In the genomic region with DNA sequence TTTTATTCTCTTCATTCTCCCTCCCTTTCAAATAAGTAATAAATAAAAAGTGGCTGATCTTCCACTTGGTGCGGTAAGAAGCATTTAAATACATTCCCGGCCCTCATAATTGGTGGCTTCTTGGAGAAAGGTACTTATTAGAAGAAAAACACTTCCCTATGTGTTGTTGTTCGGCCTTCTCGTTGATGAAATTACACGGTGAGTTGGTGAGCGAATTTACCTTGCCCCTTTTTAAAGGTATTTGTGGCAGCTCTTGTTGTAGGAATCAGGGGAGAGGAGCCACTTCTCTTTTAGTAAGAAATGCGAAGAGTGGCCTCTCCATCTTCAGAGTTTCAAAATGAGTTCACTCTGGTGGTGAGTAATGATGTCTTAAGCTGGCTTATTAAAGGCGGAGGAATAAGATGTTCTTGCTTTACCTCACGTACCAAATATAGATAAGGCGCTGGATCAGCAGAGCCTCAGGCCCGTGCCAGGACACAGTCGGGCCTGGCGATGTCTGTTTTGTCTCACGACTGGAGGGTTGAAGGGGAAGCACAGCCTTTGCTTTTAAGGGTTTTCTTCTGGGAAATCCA, we compare ENCODE assay signal across 8 cellular contexts.
DNase-seq lines count a peak whose midpoint lies in the region; ATAC-seq and TF ChIP-seq lines count a peak whose summit lies in the region.

No MANE protein-coding gene starts in this region.

- H3K9me3 ChIP-seq in SU-DHL-6 (ENCODE audit: insufficient read depth, low read length) (no peaks in the 10 kb centered on the region), right atrium auricular region (no peaks in the 10 kb centered on the region)

- H3K27me3 ChIP-seq in SU-DHL-6 (ENCODE audit: low read length) (no peaks in the 10 kb centered on the region), right atrium auricular region (no peaks in the 10 kb centered on the region)

- CTCF ChIA-PET in AG04449 (lab: Yijun Ruan, JAX): interaction anchor here (1.2 kb wide), 1 partner anchor 14 kb away, joined by 3 read pairs; no protein-coding TSS in a partner anchor

- H3K36me3 ChIP-seq in SU-DHL-6 (ENCODE audit: low read length) (no peaks in the 10 kb centered on the region), right atrium auricular region (no peaks in the 10 kb centered on the region)

- peak overlapping the region; percentile 13 for H3K9ac ChIP-seq in SU-DHL-6 (ENCODE audit: low read length)

- H3K4me1 ChIP-seq in right atrium auricular region: peaks cover 0 to 52% of the 10 kb centered on the region in 2 donors

- peaks cover 100% of the 10 kb centered on the region for H3K79me2 ChIP-seq in SU-DHL-6 (ENCODE audit: insufficient read depth, low read length)

- peak overlapping the region; percentile 84 for H3K27ac ChIP-seq in SU-DHL-6 (ENCODE audit: low read depth, low read length)
- H3K27ac ChIP-seq in right atrium auricular region: peak overlapping the region; percentile 75 to 95

- DNase-seq in AG04449 (ENCODE audit: low read depth, low spot score): peak; percentile 73
- DNase-seq in right atrium auricular region (ENCODE audit: low spot score): no peak
- DNase-seq in DMS53 treated with DMSO at 0.1 percent for 48 hours (lab: John Stamatoyannopoulos, UW; ENCODE audit: unreplicated experiment): no peak
- no peak for DNase-seq in RKO (ENCODE audit: low spot score)
- no peak for DNase-seq in NCI-H2196 treated with DMSO at 0.1 percent for 48 hours (lab: John Stamatoyannopoulos, UW; ENCODE audit: unreplicated experiment)

- no peaks in the 10 kb centered on the region for H3K9me2 ChIP-seq in SU-DHL-6 (replicated peaks; ENCODE audit: insufficient read depth, low read length)

- no peak overlapping the region for H3K4me3 ChIP-seq in AG04449 (ENCODE audit: low read depth, low read length)
- peak overlapping the region; percentile 1 for H3K4me3 ChIP-seq in SU-DHL-6 (ENCODE audit: insufficient read depth, low read length, poor library complexity, severe bottlenecking)
- no peak overlapping the region for H3K4me3 ChIP-seq in right atrium auricular region

- no peak overlapping the region for H2AFZ ChIP-seq in SU-DHL-6 (ENCODE audit: low read depth, low read length, severe bottlenecking)

- H3K4me2 ChIP-seq in SU-DHL-6 (ENCODE audit: low read depth, low read length, poor library complexity, severe bottlenecking): peak overlapping the region; percentile 48

- H3F3A ChIP-seq in SU-DHL-6 (ENCODE audit: insufficient read depth): peaks cover 87% of the 10 kb centered on the region

- ATAC-seq in GM21360 (IDR thresholded peaks at IDR 0.05; ENCODE audit: unreplicated experiment) (peak; percentile 74), GM21619 (IDR thresholded peaks at IDR 0.05; ENCODE audit: unreplicated experiment) (no peak)

- no peaks in the 10 kb centered on the region for H4K20me1 ChIP-seq in SU-DHL-6 (ENCODE audit: low read depth, low read length)

- no peak for TF ChIP-seq CTCF in AG04449 (IDR thresholded peaks at IDR 0.05; ENCODE audit: insufficient read depth, low read length, missing control alignments)
- no peak for TF ChIP-seq CTCF in SU-DHL-6 (IDR thresholded peaks at IDR 0.05; ENCODE audit: insufficient read depth, low read length, poor library complexity, severe bottlenecking)
- no peak for TF ChIP-seq CTCF in right atrium auricular region (IDR thresholded peaks at IDR 0.05)

- POLR2A ChIA-PET in AG04449 (lab: Yijun Ruan, JAX): interaction anchor here (0.9 kb wide), 1 partner anchor 92 kb away, joined by 3 read pairs; no protein-coding TSS in a partner anchor
